In the genomic region with DNA sequence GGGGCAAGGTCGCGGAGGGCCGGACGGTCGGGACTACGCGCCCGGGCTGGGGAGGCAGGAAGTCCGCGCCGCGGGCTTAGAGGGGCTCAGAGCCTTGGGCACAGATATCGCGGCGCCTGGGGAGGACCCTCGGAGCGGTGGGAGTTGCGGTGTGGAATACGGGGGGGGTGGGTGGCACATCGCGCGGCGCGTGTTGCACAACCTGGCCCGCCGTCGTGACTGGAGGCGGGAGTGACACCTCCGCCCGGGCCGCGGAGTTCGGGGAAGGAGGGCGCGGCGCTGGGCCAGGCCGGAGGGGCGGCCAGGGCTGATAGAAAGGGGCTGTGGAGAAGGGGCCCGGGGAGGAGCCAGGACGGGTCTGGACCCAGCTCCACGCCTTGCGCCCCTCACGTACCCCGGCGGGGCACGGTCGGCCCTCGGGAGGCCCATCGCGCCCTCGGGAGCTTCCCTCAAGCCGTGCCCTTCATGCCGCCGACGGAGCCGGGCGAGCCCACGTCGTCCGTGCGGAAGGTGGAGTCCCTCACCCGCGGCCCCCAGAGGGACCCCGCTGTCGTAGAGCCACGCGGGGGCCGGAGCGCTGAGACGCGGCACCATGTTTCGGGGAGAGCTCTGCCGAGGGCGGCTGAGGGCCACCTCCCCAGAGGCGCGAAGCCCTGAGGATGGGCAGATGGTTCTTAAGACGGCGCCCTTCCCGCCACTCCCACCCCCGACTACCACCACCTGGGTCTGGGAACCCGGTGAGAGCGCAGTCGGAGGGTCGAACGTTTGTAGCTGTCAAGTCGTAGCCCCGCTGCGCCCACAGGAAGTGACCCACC, we compare ENCODE assay signal across 8 cellular contexts.
DNase-seq lines count a peak whose midpoint lies in the region; ATAC-seq lines count a peak whose summit lies in the region.

No MANE protein-coding gene starts in this region.

- H3K9ac ChIP-seq in adipocyte (ENCODE audit: low read length) = peak overlapping the region; percentile 95

- DNase-seq in adipocyte (ENCODE audit: low read depth) (peak; percentile 76), iPS-NIHi11 (ENCODE audit: low spot score) (peak; percentile 54), NCI-H2081 (lab: John Stamatoyannopoulos, UW) (no peak), NCI-H2107 (lab: John Stamatoyannopoulos, UW) (no peak)
- peak; percentile 22 for DNase-seq in stimulated activated CD4-positive, alpha-beta T cell treated with anti-CD3 and anti-CD28 coated beads, Interleukin-1b, Interleukin-23, amount 100 ng/mL, for 48 hours

- no peaks in the 10 kb centered on the region for H3K27me3 ChIP-seq in adipocyte (replicated peaks; ENCODE audit: control insufficient read depth, insufficient read depth, low read length)

- peak overlapping the region; percentile 94 for H3K27ac ChIP-seq in KOPT-K1 (ENCODE audit: low read depth, low read length, poor library complexity, severe bottlenecking)

- H3K36me3 ChIP-seq in KOPT-K1 (ENCODE audit: insufficient read depth, low read length) (no peaks in the 10 kb centered on the region; the same call in 1 of the 2 replicates), adipocyte (ENCODE audit: control insufficient read depth, insufficient read depth, low read length, severe bottlenecking) (no peaks in the 10 kb centered on the region)

- H3K9me3 ChIP-seq in KOPT-K1 (ENCODE audit: insufficient read depth, low read length, poor library complexity, severe bottlenecking) (no peaks in the 10 kb centered on the region), adipocyte (ENCODE audit: control insufficient read depth, low read length) (no peaks in the 10 kb centered on the region)

- ATAC-seq in GM19372 (IDR thresholded peaks at IDR 0.05; ENCODE audit: low read depth, unreplicated experiment) (peak; percentile 7), HG02623 (IDR thresholded peaks at IDR 0.05; ENCODE audit: unreplicated experiment) (no peak)

- peak overlapping the region; percentile 90 for H3K4me3 ChIP-seq in adipocyte (ENCODE audit: low read length)

- peaks cover 25% of the 10 kb centered on the region for H3K4me1 ChIP-seq in adipocyte (ENCODE audit: control insufficient read depth, insufficient read depth, low read length)

Comparison
In these comparisons a context has a peak if more than half of its experiments do, and no peak if none do; other contexts are left out.
1. DNase-seq: peak in adipocyte (single experiment), iPS-NIHi11 (single experiment) and stimulated activated CD4-positive, alpha-beta T cell treated with anti-CD3 and anti-CD28 coated beads, Interleukin-1b, Interleukin-23, amount 100 ng/mL, for 48 hours (single experiment); none in NCI-H2081 (0 of 2) and NCI-H2107 (single experiment).